26 cellular contexts compared by ENCODE assay signal in the genomic region with DNA sequence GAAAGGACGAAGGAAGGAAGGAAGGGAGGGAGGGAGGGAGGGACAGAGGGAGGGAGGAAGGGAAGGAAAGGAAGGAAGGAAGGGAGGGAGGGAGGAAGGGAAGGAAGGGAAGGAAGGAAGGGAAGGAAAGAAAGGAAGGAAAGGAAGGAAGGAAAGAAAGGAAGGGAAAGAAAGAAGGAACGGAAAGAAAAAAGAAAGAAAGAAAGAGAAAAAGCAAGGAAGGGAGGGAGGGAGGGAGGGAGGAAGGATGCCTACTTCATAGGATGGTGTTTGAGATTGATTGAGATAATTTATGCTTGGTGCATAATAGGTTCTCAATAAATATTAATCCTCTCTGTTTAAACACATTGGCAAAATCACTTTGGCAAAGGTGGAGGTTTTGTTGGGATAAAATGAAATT.
"Had no signal": no experiment of that assay in that cellular context is flagged by ENCODE, and none has a peak within 500 bp of the region (broad histone marks: within the 10 kb centered on the region; RNA-seq: fewer than 3 reads in every experiment).

No MANE protein-coding gene starts in this region.

- H3K36me3 Mint-ChIP-seq: memory B cell; naive thymus-derived CD4-positive, alpha-beta T cell had no signal

- H3K36me3 ChIP-seq: colonic mucosa, esophagus squamous epithelium, gastrocnemius medialis, heart left ventricle, left lung, lower lobe of right lung had no signal

- H3K4me1 Mint-ChIP-seq: memory B cell had no signal

- H3K9me3 Mint-ChIP-seq: dendritic cell treated with granulocyte-macrophage colony-stimulating factor and Interleukin-4, amounts not matched to agents 40 ng/mL and 50 ng/mL, for 4 days; effector memory CD8-positive, alpha-beta T cell; endodermal cell; memory B cell; naive thymus-derived CD4-positive, alpha-beta T cell had no signal

- FAIRE-seq: endometrium, islet of Langerhans, keratinocyte had no signal

- H3K9me3 ChIP-seq: colonic mucosa, esophagus squamous epithelium, gastrocnemius medialis, heart left ventricle, left lung, lower lobe of right lung had no signal

- ATAC-seq: effector memory CD8-positive, alpha-beta T cell; esophagus mucosa; gastrocnemius medialis; heart left ventricle; left cardiac atrium; left lung; left ventricle myocardium superior; lower lobe of right lung; naive thymus-derived CD4-positive, alpha-beta T cell had no signal

- H3K27ac Mint-ChIP-seq: dendritic cell treated with granulocyte-macrophage colony-stimulating factor and Interleukin-4, amounts not matched to agents 40 ng/mL and 50 ng/mL, for 4 days; effector memory CD8-positive, alpha-beta T cell; endodermal cell; memory B cell; naive thymus-derived CD4-positive, alpha-beta T cell had no signal

- H3K4me3 Mint-ChIP-seq: dendritic cell treated with granulocyte-macrophage colony-stimulating factor and Interleukin-4, amounts not matched to agents 40 ng/mL and 50 ng/mL, for 4 days; effector memory CD8-positive, alpha-beta T cell; endodermal cell; memory B cell; naive thymus-derived CD4-positive, alpha-beta T cell had no signal

- H3K27ac ChIP-seq: colonic mucosa, epithelial cell of prostate, esophagus squamous epithelium, gastrocnemius medialis, heart left ventricle, left lung, lower lobe of right lung had no signal

- H3K4me3 ChIP-seq: colonic mucosa, esophagus squamous epithelium, gastrocnemius medialis, heart left ventricle, left lung, lower lobe of right lung had no signal

- H3K27me3 ChIP-seq: colonic mucosa, esophagus squamous epithelium, gastrocnemius medialis, heart left ventricle had no signal

- H3K4me1 ChIP-seq: colonic mucosa, esophagus squamous epithelium, gastrocnemius medialis, heart left ventricle, left lung, lower lobe of right lung had no signal

- DNase-seq: colonic mucosa; cortex of kidney; effector CD8-positive, alpha-beta T cell; effector memory CD8-positive, alpha-beta T cell; endodermal cell; erythroblast; esophagus squamous epithelium; foreskin fibroblast; foreskin melanocyte; gastrocnemius medialis; heart left ventricle; hippocampal formation; left cardiac atrium; left lung; left ventricle myocardium superior; lower lobe of right lung; mesendoderm; midbrain; naive thymus-derived CD4-positive, alpha-beta T cell had no signal
